Comparison of ENCODE assay signal across 8 cellular contexts in genomic region chr4:1711055-1711905, GRCh38. TPM values are rescaled to one million over a fixed set of nuclear protein-coding genes. Genes with fewer than 3 reads are reported as not detected.
DNase-seq lines count a peak whose midpoint lies in the region; ATAC-seq and TF ChIP-seq lines count a peak whose summit lies in the region.

No MANE protein-coding gene starts in this region.

- H3K9me2 ChIP-seq in DOHH2 (replicated peaks; ENCODE audit: control insufficient read depth, low read length) (no peaks in the 10 kb centered on the region), MM.1S (replicated peaks; ENCODE audit: insufficient read depth, low read length) (no peaks in the 10 kb centered on the region)

- H2AFZ ChIP-seq in MM.1S (ENCODE audit: low read length) = peak overlapping the region; percentile 16

- H3F3A ChIP-seq in DOHH2 (ENCODE audit: control insufficient read depth, insufficient read depth) (peaks cover 35% of the 10 kb centered on the region), MM.1S (ENCODE audit: insufficient read depth, low read length) (peaks cover 16% of the 10 kb centered on the region)

- H4K20me1 ChIP-seq in DOHH2 (ENCODE audit: control insufficient read depth, insufficient read depth, low read depth, low read length) (peaks cover 42% of the 10 kb centered on the region), MM.1S (ENCODE audit: insufficient read depth, low read length) (peaks cover 39% of the 10 kb centered on the region)

- H3K9me3 ChIP-seq in DOHH2 (ENCODE audit: control insufficient read depth, insufficient read depth, low read length) (no peaks in the 10 kb centered on the region), MM.1S (replicated peaks; ENCODE audit: insufficient read depth, low read length) (no peaks in the 10 kb centered on the region), right atrium auricular region (no peaks in the 10 kb centered on the region)

- peak overlapping the region; percentile 99 for H3K9ac ChIP-seq in MM.1S (ENCODE audit: low read length)

- H3K79me2 ChIP-seq in DOHH2 (ENCODE audit: control insufficient read depth, low read length) (peaks cover 90% of the 10 kb centered on the region), MM.1S (ENCODE audit: low read length) (peaks cover 90% of the 10 kb centered on the region)

- H3K27ac ChIP-seq in DOHH2 (ENCODE audit: low read depth, low read length) (peak overlapping the region; percentile 96), MM.1S (ENCODE audit: low read length) (peak overlapping the region; percentile 100; the same call in 1 of the 2 replicates), right atrium auricular region (peak overlapping the region; percentile 99)

- TF ChIP-seq CTCF in DOHH2 (IDR thresholded peaks at IDR 0.05; ENCODE audit: low read depth, low read length, poor library complexity, severe bottlenecking) = no peak
- no peak for TF ChIP-seq CTCF in MM.1S (IDR thresholded peaks at IDR 0.05; ENCODE audit: low read length)
- TF ChIP-seq CTCF in right atrium auricular region (IDR thresholded peaks at IDR 0.05) = no peak

- ATAC-seq in GM21737 (IDR thresholded peaks at IDR 0.05; ENCODE audit: unreplicated experiment) = peak; percentile 6

- H3K4me3 ChIP-seq in DOHH2 (ENCODE audit: low read length) (peak overlapping the region; percentile 92), MM.1S (ENCODE audit: low read length) (peak overlapping the region; percentile 95), right atrium auricular region (peak overlapping the region; percentile 93 to 96)

- H3K27me3 ChIP-seq in DOHH2 (ENCODE audit: control insufficient read depth, low read length) (no peaks in the 10 kb centered on the region), MM.1S (replicated peaks; ENCODE audit: insufficient read depth, low read length) (no peaks in the 10 kb centered on the region), right atrium auricular region (no peaks in the 10 kb centered on the region)

- H3K4me2 ChIP-seq in DOHH2 (ENCODE audit: low read length) (peak overlapping the region; percentile 95), MM.1S (ENCODE audit: low read depth, low read length) (peak overlapping the region; percentile 74)

- intact Hi-C loops in posterior cingulate gyrus (cut with DNase I) = no loop called here

- DNase-seq in MM.1S = peak; percentile 31
- DNase-seq in amniotic epithelial cell (ENCODE audit: low read depth) = peak; percentile 54
- DNase-seq in right atrium auricular region (ENCODE audit: low spot score) = no peak
- peak in 6 of 10 donors; percentile 31 to 92 (median 64) for DNase-seq in posterior cingulate gyrus
- DNase-seq in SKM-1 treated with dmso at 0.1 percent for 144 hours (lab: John Stamatoyannopoulos, UW; ENCODE audit: unreplicated experiment) = no peak
- DNase-seq in NCI-H1048 (lab: John Stamatoyannopoulos, UW) = no peak

- H3K36me3 ChIP-seq in DOHH2 (ENCODE audit: control insufficient read depth, low read length) (peaks cover 84% of the 10 kb centered on the region), MM.1S (replicated peaks; ENCODE audit: insufficient read depth, low read length) (no peaks in the 10 kb centered on the region), right atrium auricular region (peaks cover 5% of the 10 kb centered on the region)

- H3K4me1 ChIP-seq in DOHH2 (ENCODE audit: control insufficient read depth, low read length) (peaks cover 60% of the 10 kb centered on the region), MM.1S (ENCODE audit: low read length) (peaks cover 13% of the 10 kb centered on the region), right atrium auricular region (peaks cover 0 to 41% of the 10 kb centered on the region in 2 donors)

RNA-seq across cellular contexts. Expression of gene SLBP, which starts 0.8 kb away (rescaled TPM):
- 10 to 100 TPM; 15.6 to 20.1 TPM for total RNA-seq in right atrium auricular region

RNA-seq across cellular contexts. Expression of gene TMEM129, which starts 9.8 kb away (rescaled TPM):
- total RNA-seq in right atrium auricular region = 10 to 100 TPM; 59.0 to 75.4 TPM

RNA-seq across cellular contexts. Expression of gene TACC3, which starts 10.0 kb away (rescaled TPM):
- 1 to 10 TPM; 3.7 to 5.3 TPM for total RNA-seq in right atrium auricular region

RNA-seq across cellular contexts. Expression of gene FAM53A, which starts 27.2 kb away (rescaled TPM):
- total RNA-seq in right atrium auricular region = 1 to 10 TPM; 1.0 to 1.9 TPM

Comparison
In these comparisons a context has a peak if more than half of its experiments do, and no peak if none do; other contexts are left out.
1. DNase-seq: peak in MM.1S (single experiment), amniotic epithelial cell (single experiment) and posterior cingulate gyrus (6 of 10); none in right atrium auricular region (single experiment), SKM-1 treated with dmso at 0.1 percent for 144 hours (single experiment) and NCI-H1048 (single experiment).
2. Peak in every context shown above with its lines, with median percentiles within 50 percentile points of each other: H3K27ac ChIP-seq and H3K4me3 ChIP-seq.